ENCODE assay signal across 2 cellular contexts in genomic region chr9:113631093-113631765, GRCh38.
TF ChIP-seq lines count a peak whose summit lies in the region.

No MANE protein-coding gene starts in this region.

TF ChIP-seq in SK-N-SH treated with all-trans-retinoic acid at 6 μM for 48 hours, 23 proteins besides CTCF, POLR2A, EP300 and RAD21 (continued from another document):
- TF ChIP-seq POU6F1 (CRISPR knock-in tag; IDR thresholded peaks at IDR 0.05; ENCODE audit: borderline replicate concordance, low read depth) (no peak), ZNF70 (CRISPR knock-in tag; IDR thresholded peaks at IDR 0.05) (no peak), PPARA (CRISPR knock-in tag; IDR thresholded peaks at IDR 0.05; ENCODE audit: borderline replicate concordance) (no peak), ZFP3 (CRISPR knock-in tag; IDR thresholded peaks at IDR 0.05) (no peak), GLIS3 (CRISPR knock-in tag; IDR thresholded peaks at IDR 0.05) (no peak), PATZ1 (CRISPR knock-in tag; IDR thresholded peaks at IDR 0.05; ENCODE audit: borderline replicate concordance) (no peak), ISL1 (CRISPR knock-in tag; IDR thresholded peaks at IDR 0.05) (no peak), CREB5 (CRISPR knock-in tag; IDR thresholded peaks at IDR 0.05; ENCODE audit: low read depth) (no peak), ESRRG (CRISPR knock-in tag; IDR thresholded peaks at IDR 0.05) (no peak), BACH2 (CRISPR knock-in tag; IDR thresholded peaks at IDR 0.05; ENCODE audit: borderline replicate concordance) (no peak), TCF4 (CRISPR knock-in tag; IDR thresholded peaks at IDR 0.05; ENCODE audit: borderline replicate concordance) (no peak), ZFP30 (CRISPR knock-in tag; IDR thresholded peaks at IDR 0.05) (no peak), ZC3H10 (CRISPR knock-in tag; IDR thresholded peaks at IDR 0.05) (no peak), CSRNP3 (CRISPR knock-in tag; IDR thresholded peaks at IDR 0.05) (no peak)

TF ChIP-seq in SK-N-SH, 30 proteins besides CTCF, POLR2A, EP300 and RAD21 (continued from another document):
- TF ChIP-seq MEF2A (IDR thresholded peaks at IDR 0.05; ENCODE audit: borderline replicate concordance, low read depth) (no peak), TAF1 (IDR thresholded peaks at IDR 0.05; ENCODE audit: borderline replicate concordance, low read depth, low read length) (no peak), USF2 (IDR thresholded peaks at IDR 0.05; ENCODE audit: borderline replicate concordance, low read depth, low read length) (no peak), YY1 (IDR thresholded peaks at IDR 0.05; ENCODE audit: low read depth) (no peak), CHD2 (IDR thresholded peaks at IDR 0.05; ENCODE audit: low read length, partially characterized antibody) (no peak)
